Comparison of ENCODE assay signal across 8 cellular contexts in genomic region chr17:46772013-46772878, GRCh38. TPM values are rescaled to one million over a fixed set of nuclear protein-coding genes. Genes with fewer than 3 reads are reported as not detected.
DNase-seq lines count a peak whose midpoint lies in the region; ATAC-seq and TF ChIP-seq lines count a peak whose summit lies in the region.

No MANE protein-coding gene starts in this region.

- no peak for TF ChIP-seq CTCF in C4-2B (conservative IDR thresholded peaks at IDR 0.05)

- H3K27ac Mint-ChIP-seq in naive thymus-derived CD8-positive, alpha-beta T cell, result peak overlapping the region in 3 of 10 donors; percentile 39 to 75 (median 57)

- H3K4me3 Mint-ChIP-seq in naive thymus-derived CD8-positive, alpha-beta T cell, result peak overlapping the region; percentile 69 to 87 (median 80)

- peaks cover 7 to 48% (median 22%) of the 10 kb centered on the region in 5 donors for H3K27me3 Mint-ChIP-seq in naive thymus-derived CD8-positive, alpha-beta T cell

- DNase-seq in HCEC 1CT (peak; percentile 29), SW480 (ENCODE audit: low spot score) (peak; percentile 81), epithelial cell of prostate (ENCODE audit: low read depth, low spot score) (no peak)
- peak in 2 of 10 donors; percentile 12 to 62 for DNase-seq in naive thymus-derived CD8-positive, alpha-beta T cell
- DNase-seq in activated effector memory CD4-positive, alpha-beta T cell treated with Interleukin-2 at 50 U/mL for 16 hours, result no peak

- H3K27ac ChIP-seq in C4-2B (peak overlapping the region; percentile 44), epithelial cell of prostate (peak overlapping the region; percentile 47)

- H3K9me3 Mint-ChIP-seq in naive thymus-derived CD8-positive, alpha-beta T cell, result no peaks in the 10 kb centered on the region

- POLR2A ChIA-PET in naive thymus-derived CD8-positive, alpha-beta T cell (lab: Charles Lee), result no interaction called here

- peak; percentile 16 to 19 for ATAC-seq in naive thymus-derived CD8-positive, alpha-beta T cell
- ATAC-seq in HG03378 (IDR thresholded peaks at IDR 0.05; ENCODE audit: unreplicated experiment), result no peak
- no peak for ATAC-seq in GM19328 (IDR thresholded peaks at IDR 0.05; ENCODE audit: unreplicated experiment)

- peaks cover 4 to 25% (median 14%) of the 10 kb centered on the region in 4 donors for H3K4me1 Mint-ChIP-seq in naive thymus-derived CD8-positive, alpha-beta T cell

- no peaks in the 10 kb centered on the region for H3K36me3 Mint-ChIP-seq in naive thymus-derived CD8-positive, alpha-beta T cell

RNA-seq across cellular contexts. Expression of gene WNT3, which starts 46.2 kb away (rescaled TPM):
- total RNA-seq in naive thymus-derived CD8-positive, alpha-beta T cell, result not detected
- not detected for polyA plus RNA-seq in naive thymus-derived CD8-positive, alpha-beta T cell

Comparison
In these comparisons a context has a peak if more than half of its experiments do, and no peak if none do; other contexts are left out.
1. DNase-seq: peak in HCEC 1CT (single experiment) and SW480 (single experiment); none in epithelial cell of prostate (single experiment) and activated effector memory CD4-positive, alpha-beta T cell treated with Interleukin-2 at 50 U/mL for 16 hours (single experiment).
2. ATAC-seq: peak in naive thymus-derived CD8-positive, alpha-beta T cell (2 of 2); none in HG03378 (single experiment) and GM19328 (single experiment).